Comparison of ENCODE assay signal across 10 cellular contexts in genomic region chr5:87410941-87411340, GRCh38. TPM values are rescaled to one million over a fixed set of nuclear protein-coding genes. Genes with fewer than 3 reads are reported as not detected.
DNase-seq lines count a peak whose midpoint lies in the region; ATAC-seq, FAIRE-seq and TF ChIP-seq lines count a peak whose summit lies in the region.
"Had no signal": no experiment of that assay in that cellular context is flagged by ENCODE, and none has a peak within 500 bp of the region (broad histone marks: within the 10 kb centered on the region; RNA-seq: fewer than 3 reads in every experiment).

No MANE protein-coding gene starts in this region.

- TF ChIP-seq CTCF in HepG2 (CRISPR knock-in tag; IDR thresholded peaks at IDR 0.05) (no peak), right lobe of liver (IDR thresholded peaks at IDR 0.05) (no peak), glutamatergic neuron (IDR thresholded peaks at IDR 0.05; ENCODE audit: partially characterized antibody, unreplicated experiment) (no peak), upper lobe of right lung (IDR thresholded peaks at IDR 0.05) (no peak)

- H3K27me3 Mint-ChIP-seq in activated CD4-positive, alpha-beta memory T cell treated with anti-CD3 and anti-CD28 coated beads for 36 hours = no peaks in the 10 kb centered on the region
- peaks cover 4% of the 10 kb centered on the region for H3K27me3 Mint-ChIP-seq in glutamatergic neuron (ENCODE audit: unreplicated experiment)

- H3K4me3 ChIP-seq in HepG2 (replicated peaks in 1 of 3; ENCODE audit: insufficient read depth in 1 of 3, low read depth in 2 of 3, low read length in 3 of 3) (peak overlapping the region in 2 of 3 experiments; percentile 95 to 98; a peak in 2 of 6 replicates), right lobe of liver (no peak overlapping the region), upper lobe of right lung (peak overlapping the region; percentile 76)

- CTCF ChIA-PET in HepG2 (lab: Yijun Ruan, JAX; ENCODE audit: low intra/inter-chr PET ratio, low total read pairs) = no interaction called here
- CTCF ChIA-PET in activated CD4-positive, alpha-beta memory T cell treated with anti-CD3 and anti-CD28 coated beads for 36 hours (lab: Charles Lee) = interaction anchor here (1.2 to 3.9 kb wide), 3 partner anchors 11 to 531 kb away, joined by 3 to 27 read pairs (median 8); no protein-coding TSS in a partner anchor

- 89% methylated on average over 2 of the region's 2 CpGs for WGBS in HepG2 (ENCODE audit: low lambda C conversion rate)
- WGBS in right lobe of liver (ENCODE audit: insufficient coverage, low coverage, low lambda C conversion rate, missing lambda C conversion rate) = 18% methylated on average over 2 of the region's 2 CpGs

- POLR2A ChIA-PET in HepG2 (lab: Yijun Ruan, JAX) = interaction anchor here (2.4 kb wide), 1 partner anchor 143 kb away, joined by 17 read pairs; the partner anchor contains the start of gene RASA1
- POLR2A ChIA-PET in activated CD4-positive, alpha-beta memory T cell treated with anti-CD3 and anti-CD28 coated beads for 36 hours (lab: Charles Lee) = interaction anchor here (2.3 kb wide), 1 partner anchor 143 kb away, joined by 11 read pairs; the partner anchor contains the start of gene RASA1

- no peak for TF ChIP-seq POLR2A in HepG2 (IDR thresholded peaks at IDR 0.05; ENCODE audit: insufficient read depth in 1 of 2, low read depth in 2 of 2, low read length in 2 of 2)
- no peak for TF ChIP-seq POLR2A in right lobe of liver (IDR thresholded peaks at IDR 0.05)

- BruUV-seq in HepG2 (replicated peaks; lab: Mats Ljungman, UMichigan) = no TSS peak

- FAIRE-seq in HepG2 (lab: Jason Lieb, UNC) = peak; percentile 12

- H3K36me3 ChIP-seq in HepG2 (replicated peaks in 1 of 2; ENCODE audit: control insufficient read depth in 1 of 2, insufficient read depth in 2 of 2, low read length in 2 of 2) (peaks cover 1 to 32% of the 10 kb centered on the region in 2 experiments), right lobe of liver (peaks cover 0 to 47% (median 16%) of the 10 kb centered on the region in 4 donors), upper lobe of right lung (peaks cover 44% of the 10 kb centered on the region)

- peaks cover 19% of the 10 kb centered on the region for H3K4me1 ChIP-seq in HepG2 (ENCODE audit: insufficient read depth, low read length)
- peaks cover 0 to 12% (median 5%) of the 10 kb centered on the region in 4 donors for H3K4me1 ChIP-seq in right lobe of liver
- peaks cover 15% of the 10 kb centered on the region for H3K4me1 ChIP-seq in upper lobe of right lung

- DNase-seq in HepG2 (ENCODE audit: low spot score) (no peak), right lobe of liver (no peak), glutamatergic neuron (no peak), upper lobe of right lung (no peak), NCI-H510A treated with DMSO at 0.1 percent for 48 hours (lab: John Stamatoyannopoulos, UW) (no peak)
- no peak for DNase-seq in activated CD4-positive, alpha-beta memory T cell treated with anti-CD3 and anti-CD28 coated beads for 36 hours
- DNase-seq in stimulated activated CD4-positive, alpha-beta T cell treated with anti-CD3 and anti-CD28 coated beads, Interleukin-1b, Interleukin-23, amount 100 ng/mL, for 48 hours = no peak
- DNase-seq: body of pancreas, occipital lobe had no signal

- peak overlapping the region; percentile 47 for H3K27ac Mint-ChIP-seq in activated CD4-positive, alpha-beta memory T cell treated with anti-CD3 and anti-CD28 coated beads for 36 hours
- H3K27ac Mint-ChIP-seq in glutamatergic neuron (ENCODE audit: unreplicated experiment) = no peak overlapping the region

- intact Hi-C loops in HepG2 (cut with micrococcal nuclease; ENCODE audit: unreplicated experiment) (loop anchor here (5.0 kb wide), 1 partner anchor 144 kb away; the partner anchor contains the start of gene RASA1), right lobe of liver (cut with DNase I) (no loop called here), upper lobe of right lung (cut with DNase I) (no loop called here)
- intact Hi-C loops in activated CD4-positive, alpha-beta memory T cell treated with anti-CD3 and anti-CD28 coated beads for 36 hours (cut with micrococcal nuclease) = loop anchor here (5.0 kb wide), 6 partner anchors 129 to 1281 kb away; no protein-coding TSS in a partner anchor

- no peaks in the 10 kb centered on the region for H3K9me3 Mint-ChIP-seq in activated CD4-positive, alpha-beta memory T cell treated with anti-CD3 and anti-CD28 coated beads for 36 hours
- peaks cover 10% of the 10 kb centered on the region for H3K9me3 Mint-ChIP-seq in glutamatergic neuron (ENCODE audit: unreplicated experiment)

- H3K27ac ChIP-seq in HepG2 (ENCODE audit: extremely low read length, insufficient read depth, low read length) = no peak overlapping the region
- H3K27ac ChIP-seq in right lobe of liver = peak overlapping the region in 1 of 3 donors; percentile 99
- H3K27ac ChIP-seq in upper lobe of right lung = no peak overlapping the region

- peak overlapping the region; percentile 72 for H3K4me3 Mint-ChIP-seq in activated CD4-positive, alpha-beta memory T cell treated with anti-CD3 and anti-CD28 coated beads for 36 hours
- peak overlapping the region; percentile 75 for H3K4me3 Mint-ChIP-seq in glutamatergic neuron (ENCODE audit: unreplicated experiment)

- H3K79me2 ChIP-seq in HepG2 (ENCODE audit: insufficient read depth, low read length) = peaks cover 25% of the 10 kb centered on the region

- H3K4me2 ChIP-seq in HepG2 (ENCODE audit: low read depth, low read length) = peak overlapping the region; percentile 81

- peaks cover 47% of the 10 kb centered on the region for H3K36me3 Mint-ChIP-seq in activated CD4-positive, alpha-beta memory T cell treated with anti-CD3 and anti-CD28 coated beads for 36 hours
- no peaks in the 10 kb centered on the region for H3K36me3 Mint-ChIP-seq in glutamatergic neuron (ENCODE audit: unreplicated experiment)

- ATAC-seq in HepG2 (no peak), right lobe of liver (no peak), upper lobe of right lung (no peak), HG03354 (IDR thresholded peaks at IDR 0.05; ENCODE audit: poor library complexity, severe bottlenecking, unreplicated experiment) (no peak)
- ATAC-seq: body of pancreas had no signal

- H3K27me3 ChIP-seq in HepG2 (ENCODE audit: control insufficient read depth in 1 of 2, insufficient read depth in 2 of 2, low read length in 2 of 2) = no peaks in the 10 kb centered on the region; a peak in 1 of 5 replicates
- H3K27me3 ChIP-seq in right lobe of liver = no peaks in the 10 kb centered on the region
- H3K27me3 ChIP-seq in upper lobe of right lung = no peaks in the 10 kb centered on the region
- H3K27me3 ChIP-seq: body of pancreas had no signal

- no peaks in the 10 kb centered on the region for H4K20me1 ChIP-seq in HepG2 (ENCODE audit: insufficient read depth, low read length)

- no peak for TF ChIP-seq RAD21 in HepG2 (CRISPR knock-in tag; IDR thresholded peaks at IDR 0.05)

- in situ Hi-C loops in HepG2 (cut with HindIII; ENCODE audit: extremely low pct_ligation_motif_present, low pct_unique_long_range_greater_than_20kb) = loop anchor here (25.0 kb wide), 1 partner anchor 1276 kb away; no protein-coding TSS in a partner anchor

- no peak overlapping the region for H2AFZ ChIP-seq in HepG2 (ENCODE audit: low read length)

- H3K9ac ChIP-seq in HepG2 (ENCODE audit: insufficient read depth, low read depth, low read length) = peak overlapping the region; percentile 23; the same call in 1 of the 2 replicates

- TF ChIP-seq EP300 in HepG2 (IDR thresholded peaks at IDR 0.05; ENCODE audit: low read depth in 2 of 2, low read length in 2 of 2) (no peak), HepG2 (CRISPR knock-in tag; IDR thresholded peaks at IDR 0.05; ENCODE audit: borderline replicate concordance) (no peak)

- H3K9me3 ChIP-seq in HepG2 (ENCODE audit: low read length) (no peaks in the 10 kb centered on the region), right lobe of liver (no peaks in the 10 kb centered on the region), upper lobe of right lung (no peaks in the 10 kb centered on the region)
- H3K9me3 ChIP-seq: body of pancreas had no signal

- H3K4me1 Mint-ChIP-seq in activated CD4-positive, alpha-beta memory T cell treated with anti-CD3 and anti-CD28 coated beads for 36 hours (ENCODE audit: low read depth) = peaks cover 55% of the 10 kb centered on the region
- H3K4me1 Mint-ChIP-seq in glutamatergic neuron (ENCODE audit: low read depth, unreplicated experiment) = peaks cover 7% of the 10 kb centered on the region

TF ChIP-seq in HepG2, 621 proteins besides CTCF, POLR2A, EP300 and RAD21 (continues in another document):
- TF ChIP-seq U2AF1 (optimal IDR thresholded peaks at IDR 0.05; ENCODE audit: low read depth, low read length) (no peak), ZSCAN29 (CRISPR knock-in tag; conservative IDR thresholded peaks at IDR 0.05) (no peak)

RNA-seq across cellular contexts. Expression of gene CCNH, which starts 1.8 kb away (rescaled TPM):
- 94.3 and 100.0 TPM in 2 replicates for total RNA-seq in HepG2 (2016; rRNA removed; fragmentation: Illumina TruSeq; extraction: Trizol)
- total RNA-seq in HepG2 (2016; cell fraction: cytosol; rRNA removed; fragmentation: Illumina TruSeq; extraction: Trizol; ENCODE audit: low read depth) = 44.4 and 47.0 TPM in 2 replicates
- total RNA-seq in HepG2 (2016; cell fraction: insoluble cytoplasmic fraction; rRNA removed; fragmentation: Illumina TruSeq; extraction: Trizol) = 80.0 and 98.8 TPM in 2 replicates
- total RNA-seq in HepG2 (2016; cell fraction: membrane; rRNA removed; fragmentation: Illumina TruSeq; extraction: Trizol) = 39.1 and 48.0 TPM in 2 replicates
- total RNA-seq in HepG2 (2016; cell fraction: nucleus; rRNA removed; fragmentation: Illumina TruSeq; extraction: Trizol) = 107 and 108 TPM in 2 replicates
- polyA plus RNA-seq in HepG2 (2011; rRNA removed) = 38.5 and 42.5 TPM in 2 replicates
- polyA plus RNA-seq in HepG2 (2011; cell fraction: cytosol; rRNA removed) = 33.9 and 43.3 TPM in 2 replicates
- polyA plus RNA-seq in HepG2 (2011; cell fraction: nucleus; rRNA removed) = 25.3 and 31.3 TPM in 2 replicates
- polyA plus RNA-seq in HepG2 (2012) = 38.3 and 41.2 TPM in 2 replicates
- 18.5 and 20.8 TPM in 2 replicates for polyA plus RNA-seq in HepG2 (2016; cell fraction: cytosol; fragmentation: Illumina TruSeq; extraction: Trizol; ENCODE audit: low read depth)
- polyA plus RNA-seq in HepG2 (2016; cell fraction: insoluble cytoplasmic fraction; fragmentation: Illumina TruSeq; extraction: Trizol; ENCODE audit: low read depth) = 75.5 and 91.3 TPM in 2 replicates
- 22.4 and 26.1 TPM in 2 replicates for polyA plus RNA-seq in HepG2 (2016; cell fraction: membrane; fragmentation: Illumina TruSeq; extraction: Trizol; ENCODE audit: low read depth)
- polyA plus RNA-seq in HepG2 (2016; cell fraction: nucleus; fragmentation: Illumina TruSeq; extraction: Trizol; ENCODE audit: insufficient read depth, low read depth) = 57.1 and 60.1 TPM in 2 replicates
- polyA minus RNA-seq in HepG2 (2011; rRNA and poly(A)+ RNA removed; ENCODE audit: low replicate concordance) = 72.2 and 141 TPM in 2 replicates
- 20.6 and 24.7 TPM in 2 replicates for polyA minus RNA-seq in HepG2 (2011; cell fraction: cytosol; rRNA and poly(A)+ RNA removed)
- 265 and 283 TPM in 2 replicates for polyA minus RNA-seq in HepG2 (2011; cell fraction: nucleus; rRNA and poly(A)+ RNA removed)
- 10 to 100 TPM; 18.0 to 65.0 (median 19.3) TPM for total RNA-seq in right lobe of liver
- total RNA-seq in activated CD4-positive, alpha-beta memory T cell treated with anti-CD3 and anti-CD28 coated beads for 36 hours = 10 to 100 TPM; 65.8 to 72.7 TPM
- 40.1 TPM for total RNA-seq in glutamatergic neuron (ENCODE audit: unreplicated experiment)
- 50.4 TPM for total RNA-seq in upper lobe of right lung

Comparison
In these comparisons a context has a peak if more than half of its experiments do, and no peak if none do; other contexts are left out.
1. H3K4me3 ChIP-seq: peak in HepG2 (2 of 3) and upper lobe of right lung (single experiment); none in right lobe of liver (0 of 3).
2. intact Hi-C loops: an anchor here in HepG2 (5.0 kb wide) and activated CD4-positive, alpha-beta memory T cell treated with anti-CD3 and anti-CD28 coated beads for 36 hours (5.0 kb wide); none called in right lobe of liver and upper lobe of right lung.